Comparison of ENCODE assay signal across 28 cellular contexts in genomic region chr2:88841224-88841929, GRCh38.
DNase-seq lines count a peak whose midpoint lies in the region; ATAC-seq, FAIRE-seq and TF ChIP-seq lines count a peak whose summit lies in the region.
"Had no signal": no experiment of that assay in that cellular context is flagged by ENCODE, and none has a peak within 500 bp of the region (broad histone marks: within the 10 kb centered on the region; RNA-seq: fewer than 3 reads in every experiment).

No MANE protein-coding gene starts in this region.

- H3K9me3 ChIP-seq in left lung (no peaks in the 10 kb centered on the region), mammary epithelial cell (replicated peaks; ENCODE audit: insufficient read depth, low read length) (no peaks in the 10 kb centered on the region)
- H3K9me3 ChIP-seq: A549, gastrocnemius medialis, MG63, SJSA1 had no signal

- H3K4me2 ChIP-seq in mammary epithelial cell (ENCODE audit: insufficient read depth, low read depth, low read length): no peak overlapping the region
- H3K4me2 ChIP-seq: A549, hepatocyte had no signal

- DNase-seq in stimulated activated naive CD8-positive, alpha-beta T cell treated with anti-CD3 and anti-CD28 coated beads, Interleukin-15, amount 100 ng/mL, for 72 hours: no peak
- DNase-seq in HTR-8/SVneo (ENCODE audit: insufficient read length, low spot score) (no peak), left lung (peak in 1 of 2 donors; percentile 60), mammary epithelial cell (no peak), left colon (no peak)
- DNase-seq: activated CD4-positive, alpha-beta T cell treated with anti-CD3 and anti-CD28 coated beads for 1 hour; activated CD8-positive, alpha-beta T cell treated with anti-CD3 and anti-CD28 coated beads for 36 hours; activated effector memory CD4-positive, alpha-beta T cell treated with Interleukin-2 at 50 U/mL for 16 hours; AML-193; central memory CD4-positive, alpha-beta T cell; DMS79; gastrocnemius medialis; GF-D8; HCEC 1CT; MG63; NCI-H2029 treated with DMSO at 0.1 percent for 48 hours; NCI-H2227 treated with DMSO at 0.1 percent for 48 hours; NCI-H526 treated with DMSO at 0.1 percent for 48 hours; nucleus accumbens; stimulated activated naive CD8-positive, alpha-beta T cell treated with anti-CD3 and anti-CD28 coated beads, Interleukin-15, Interleukin-2, amounts not matched to agents 100 U/mL and 50 U/mL, for 24 hours had no signal

- intact Hi-C loops in left lung (cut with DNase I): no loop called here
- intact Hi-C loops in mammary epithelial cell (cut with micrococcal nuclease): no loop called here
- intact Hi-C loops in left colon (cut with DNase I, micrococcal nuclease): no loop called here

- BruUV-seq in mammary epithelial cell (replicated peaks; lab: Mats Ljungman, UMichigan): no TSS peak

- CTCF ChIA-PET in mammary epithelial cell (lab: Charles Lee; ENCODE audit: low non-redundant PET): no interaction called here

- H3K4me3 Mint-ChIP-seq in stimulated activated naive CD8-positive, alpha-beta T cell treated with anti-CD3 and anti-CD28 coated beads, Interleukin-15, Interleukin-2, amounts not matched to agents 100 ng/mL and 50 ng/mL, for 24 hours: no peak overlapping the region
- no peak overlapping the region for H3K4me3 Mint-ChIP-seq in stimulated activated naive CD8-positive, alpha-beta T cell treated with anti-CD3 and anti-CD28 coated beads, Interleukin-15, amount 100 ng/mL, for 72 hours
- H3K4me3 Mint-ChIP-seq: activated CD8-positive, alpha-beta T cell treated with anti-CD3 and anti-CD28 coated beads for 36 hours; T-helper 1 cell treated with Interleukin-12 subunit alpha and Interleukin-12 subunit beta and Interleukin-4 antibody, amounts not matched to agents 30 μg/mL and 1 μg/mL, for 36 hours had no signal

- 79% methylated on average over 7 of the region's 8 CpGs for whole genome bisulfite sequencing in mammary epithelial cell (ENCODE audit: low coverage, missing lambda C conversion rate)

- H3K27me3 Mint-ChIP-seq in stimulated activated naive CD8-positive, alpha-beta T cell treated with anti-CD3 and anti-CD28 coated beads, Interleukin-15, Interleukin-2, amounts not matched to agents 100 ng/mL and 50 ng/mL, for 24 hours: no peaks in the 10 kb centered on the region
- peaks cover 13% of the 10 kb centered on the region for H3K27me3 Mint-ChIP-seq in stimulated activated naive CD8-positive, alpha-beta T cell treated with anti-CD3 and anti-CD28 coated beads, Interleukin-15, amount 100 ng/mL, for 72 hours

- H3K27me3 ChIP-seq in left lung: no peaks in the 10 kb centered on the region
- peaks cover 6% of the 10 kb centered on the region for H3K27me3 ChIP-seq in mammary epithelial cell (ENCODE audit: insufficient read depth, low read length)
- H3K27me3 ChIP-seq: gastrocnemius medialis, hepatocyte, MG63, SJSA1 had no signal

- no peak overlapping the region for H2AFZ ChIP-seq in mammary epithelial cell (ENCODE audit: low read depth, low read length)
- H2AFZ ChIP-seq: hepatocyte had no signal

- TF ChIP-seq CTCF in left lung (IDR thresholded peaks at IDR 0.05): no peak
- TF ChIP-seq CTCF in mammary epithelial cell (conservative IDR thresholded peaks at IDR 0.05 in 1 of 2, IDR thresholded peaks at IDR 0.05 in 1 of 2; ENCODE audit: extremely low read depth in 1 of 2, insufficient read depth in 1 of 2, low read depth in 1 of 2, low read length in 2 of 2): no peak

- H3K9me3 Mint-ChIP-seq in stimulated activated naive CD8-positive, alpha-beta T cell treated with anti-CD3 and anti-CD28 coated beads, Interleukin-15, Interleukin-2, amounts not matched to agents 100 ng/mL and 50 ng/mL, for 24 hours: no peaks in the 10 kb centered on the region
- no peaks in the 10 kb centered on the region for H3K9me3 Mint-ChIP-seq in stimulated activated naive CD8-positive, alpha-beta T cell treated with anti-CD3 and anti-CD28 coated beads, Interleukin-15, amount 100 ng/mL, for 72 hours
- H3K9me3 Mint-ChIP-seq: activated CD8-positive, alpha-beta T cell treated with anti-CD3 and anti-CD28 coated beads for 36 hours; T-helper 1 cell treated with Interleukin-12 subunit alpha and Interleukin-12 subunit beta and Interleukin-4 antibody, amounts not matched to agents 30 μg/mL and 1 μg/mL, for 36 hours had no signal

- in situ Hi-C loops in mammary epithelial cell (cut with MboI; ENCODE audit: low sequenced_read_pairs in 2 of 2): no loop called here

- no peaks in the 10 kb centered on the region for H4K20me1 ChIP-seq in mammary epithelial cell (ENCODE audit: insufficient read depth, low read length)

- peaks cover 7% of the 10 kb centered on the region for H3K4me1 Mint-ChIP-seq in stimulated activated naive CD8-positive, alpha-beta T cell treated with anti-CD3 and anti-CD28 coated beads, Interleukin-15, Interleukin-2, amounts not matched to agents 100 ng/mL and 50 ng/mL, for 24 hours (ENCODE audit: low read depth)
- peaks cover 8% of the 10 kb centered on the region for H3K4me1 Mint-ChIP-seq in stimulated activated naive CD8-positive, alpha-beta T cell treated with anti-CD3 and anti-CD28 coated beads, Interleukin-15, amount 100 ng/mL, for 72 hours

- no peak overlapping the region for H3K9ac ChIP-seq in mammary epithelial cell (ENCODE audit: insufficient read depth, low read length)

- H3K27ac ChIP-seq in left lung (no peak overlapping the region), mammary epithelial cell (ENCODE audit: insufficient read depth, low read depth, low read length) (no peak overlapping the region)
- H3K27ac ChIP-seq: A549, gastrocnemius medialis, hepatocyte, SJSA1 had no signal

- H3K36me3 ChIP-seq in left lung (no peaks in the 10 kb centered on the region), mammary epithelial cell (ENCODE audit: insufficient read depth, low read length) (no peaks in the 10 kb centered on the region)
- H3K36me3 ChIP-seq: gastrocnemius medialis, MG63, SJSA1 had no signal

- no peak for ATAC-seq in stimulated activated naive CD8-positive, alpha-beta T cell treated with anti-CD3 and anti-CD28 coated beads, Interleukin-15, amount 100 ng/mL, for 72 hours
- peak; percentile 81 for ATAC-seq in left lung
- no peak for ATAC-seq in left colon
- no peak for ATAC-seq in GM18517 (IDR thresholded peaks at IDR 0.05; ENCODE audit: unreplicated experiment)
- no peak for ATAC-seq in HG02798 (IDR thresholded peaks at IDR 0.05; ENCODE audit: poor library complexity, unreplicated experiment)
- ATAC-seq: A549; activated CD8-positive, alpha-beta T cell treated with anti-CD3 and anti-CD28 coated beads for 36 hours; gastrocnemius medialis; K562; stimulated activated naive CD8-positive, alpha-beta T cell treated with anti-CD3 and anti-CD28 coated beads, Interleukin-15, Interleukin-2, amounts not matched to agents 100 U/mL and 50 U/mL, for 24 hours had no signal

- FAIRE-seq in HTR-8/SVneo (lab: Jason Lieb, UNC): peak; percentile 20
- FAIRE-seq: A549, K562 had no signal

- H3K36me3 Mint-ChIP-seq in stimulated activated naive CD8-positive, alpha-beta T cell treated with anti-CD3 and anti-CD28 coated beads, Interleukin-15, Interleukin-2, amounts not matched to agents 100 ng/mL and 50 ng/mL, for 24 hours (ENCODE audit: low read depth): no peaks in the 10 kb centered on the region

- H3K27ac Mint-ChIP-seq in stimulated activated naive CD8-positive, alpha-beta T cell treated with anti-CD3 and anti-CD28 coated beads, Interleukin-15, Interleukin-2, amounts not matched to agents 100 ng/mL and 50 ng/mL, for 24 hours: peak overlapping the region; percentile 53
- H3K27ac Mint-ChIP-seq in stimulated activated naive CD8-positive, alpha-beta T cell treated with anti-CD3 and anti-CD28 coated beads, Interleukin-15, amount 100 ng/mL, for 72 hours: no peak overlapping the region
- H3K27ac Mint-ChIP-seq: activated CD8-positive, alpha-beta T cell treated with anti-CD3 and anti-CD28 coated beads for 36 hours; T-helper 1 cell treated with Interleukin-12 subunit alpha and Interleukin-12 subunit beta and Interleukin-4 antibody, amounts not matched to agents 30 μg/mL and 1 μg/mL, for 36 hours had no signal

- no peaks in the 10 kb centered on the region for H3K79me2 ChIP-seq in mammary epithelial cell (ENCODE audit: insufficient read depth, low read length)
- H3K79me2 ChIP-seq: hepatocyte had no signal

- H3K4me3 ChIP-seq in left lung: no peak overlapping the region
- no peak overlapping the region for H3K4me3 ChIP-seq in mammary epithelial cell (replicated peaks in 1 of 3; ENCODE audit: insufficient read depth in 1 of 3, low read depth in 2 of 3, low read length in 3 of 3)
- H3K4me3 ChIP-seq: A549, gastrocnemius medialis, hepatocyte, K562, MG63, SJSA1 had no signal

- dilution Hi-C loops in mammary epithelial cell (cut with HindIII; ENCODE audit: low sequenced_read_pairs): no loop called here

- H3K4me1 ChIP-seq in left lung (no peaks in the 10 kb centered on the region), mammary epithelial cell (ENCODE audit: insufficient read depth, low read length) (no peaks in the 10 kb centered on the region)
- H3K4me1 ChIP-seq: A549, gastrocnemius medialis, SJSA1 had no signal
